9 cellular contexts compared by ENCODE assay signal in the genomic region with DNA sequence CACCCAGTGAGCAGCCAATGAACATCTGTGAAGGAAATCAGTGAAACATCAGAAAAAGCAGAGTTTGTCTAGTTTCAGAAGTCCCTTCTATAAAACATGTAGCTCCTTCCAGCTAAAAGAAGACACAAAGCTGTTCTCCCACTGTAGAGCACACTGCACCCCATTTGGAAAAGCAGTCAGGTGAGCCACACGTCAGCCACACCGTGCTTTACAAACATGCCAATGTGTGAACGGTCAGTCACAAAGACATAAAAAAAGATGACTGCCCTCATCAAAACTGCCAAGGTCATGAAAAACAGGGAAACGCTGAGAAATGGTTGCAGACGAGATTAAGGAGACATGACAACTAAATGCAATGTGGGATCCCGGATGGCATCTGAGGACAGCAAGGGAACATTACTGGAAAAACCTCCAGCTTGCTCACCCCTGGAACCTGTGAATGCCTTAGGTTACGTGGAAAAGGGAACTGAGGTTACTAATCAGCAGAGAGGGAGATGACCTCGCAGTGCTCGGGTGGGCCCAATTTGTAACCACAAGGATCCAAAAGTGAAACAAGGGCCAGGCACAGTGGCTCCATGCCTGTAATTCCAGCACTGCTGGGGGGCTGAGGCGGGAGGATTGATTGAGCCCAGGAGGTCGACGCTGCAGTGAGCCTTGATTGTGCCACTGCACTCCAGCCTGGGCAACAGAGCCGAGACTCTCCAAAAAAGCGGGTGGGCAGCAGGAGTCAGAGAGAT. TPM values are rescaled to one million over a fixed set of nuclear protein-coding genes. Genes with fewer than 3 reads are reported as not detected.
DNase-seq lines count a peak whose midpoint lies in the region; ATAC-seq and TF ChIP-seq lines count a peak whose summit lies in the region.
"Had no signal": no experiment of that assay in that cellular context is flagged by ENCODE, and none has a peak within 500 bp of the region (broad histone marks: within the 10 kb centered on the region; RNA-seq: fewer than 3 reads in every experiment).

No MANE protein-coding gene starts in this region.

- H4K20me1 ChIP-seq in GM23338 (replicated peaks; ENCODE audit: insufficient read depth), result peaks cover 100% of the 10 kb centered on the region

- H3K36me3 ChIP-seq in GM23338 (ENCODE audit: insufficient read depth), result peaks cover 6% of the 10 kb centered on the region; the same call in 1 of the 2 replicates
- H3K36me3 ChIP-seq in psoas muscle (ENCODE audit: insufficient read depth in 1 of 2, low read depth in 1 of 2), result no peaks in the 10 kb centered on the region

- H3K9me2 ChIP-seq in GM23338 (ENCODE audit: insufficient read depth), result no peaks in the 10 kb centered on the region

- POLR2A ChIA-PET in RWPE1 (lab: Yijun Ruan, JAX; ENCODE audit: low non-redundant PET), result no interaction called here
- POLR2A ChIA-PET in GM10248 (lab: Yijun Ruan, JAX), result interaction anchor here (0.9 to 1.2 kb wide), 2 partner anchors 8 to 10 kb away, joined by 3 to 4 read pairs; no protein-coding TSS in a partner anchor

- peaks cover 74% of the 10 kb centered on the region for H3K4me1 Mint-ChIP-seq in GM23338

- TF ChIP-seq CTCF in GM23338 (conservative IDR thresholded peaks at IDR 0.05; ENCODE audit: low read depth in 2 of 2) (no peak), RWPE1 (conservative IDR thresholded peaks at IDR 0.05; ENCODE audit: low read depth) (no peak), psoas muscle (IDR thresholded peaks at IDR 0.05) (no peak), GM10248 (IDR thresholded peaks at IDR 0.05; ENCODE audit: control extremely low read depth, extremely low read depth, low read depth, missing control alignments) (no peak)

- H3K4me2 ChIP-seq in GM23338, result 0 out of 2 replicates have a peak overlapping the region, but pooled peaks have one; percentile 27

- ATAC-seq in GM23338, result peak; percentile 18
- peak in 2 of 4 donors; percentile 34 to 39 for ATAC-seq in psoas muscle
- no peak for ATAC-seq in HG03460 (IDR thresholded peaks at IDR 0.05; ENCODE audit: unreplicated experiment)

- H3K27me3 ChIP-seq in GM23338 (ENCODE audit: insufficient read depth), result no peaks in the 10 kb centered on the region
- no peaks in the 10 kb centered on the region for H3K27me3 ChIP-seq in psoas muscle (ENCODE audit: insufficient read depth in 3 of 3, low read length in 2 of 3)

- no peaks in the 10 kb centered on the region for H3K9me3 Mint-ChIP-seq in GM23338

- no peak overlapping the region for H2AFZ ChIP-seq in GM23338

- 35 to 49% (median 40%) methylated on average over 14 of the region's 14 CpGs for WGBS in psoas muscle, 3 donors

- H3K79me2 ChIP-seq in GM23338 (replicated peaks; ENCODE audit: insufficient read depth), result peaks cover 100% of the 10 kb centered on the region

- H3K27ac Mint-ChIP-seq in GM23338, result peak overlapping the region; percentile 59

- peaks cover 18% of the 10 kb centered on the region for H3K36me3 Mint-ChIP-seq in GM23338 (ENCODE audit: low read depth)

- H3K4me1 ChIP-seq in GM23338 (ENCODE audit: insufficient read depth), result peaks cover 76% of the 10 kb centered on the region
- H3K4me1 ChIP-seq in psoas muscle, result peaks cover 87% of the 10 kb centered on the region

- CTCF ChIA-PET in RWPE1 (lab: Yijun Ruan, JAX), result no interaction called here
- CTCF ChIA-PET in GM10248 (lab: Yijun Ruan, JAX), result interaction anchor here (1.0 to 1.2 kb wide), 2 partner anchors 13 to 153 kb away, joined by 3 read pairs; no protein-coding TSS in a partner anchor

- no peak overlapping the region for H3K4me3 ChIP-seq in GM23338
- H3K4me3 ChIP-seq in psoas muscle, result no peak overlapping the region

- no peak overlapping the region for H3K4me3 Mint-ChIP-seq in GM23338

- DNase-seq in GM23338 (ENCODE audit: low spot score) (no peak), RWPE1 (ENCODE audit: low spot score) (no peak), epidermal melanocyte (ENCODE audit: insufficient read length, low spot score) (peak; percentile 3), psoas muscle (peak in 1 of 2 donors; percentile 28), DMS79 (lab: John Stamatoyannopoulos, UW) (no peak), GM10248 (ENCODE audit: extremely low spot score) (no peak)
- DNase-seq: NCI-H748 treated with DMSO at 0.1 percent for 48 hours had no signal

- H3K9me3 ChIP-seq in psoas muscle, result no peaks in the 10 kb centered on the region

- H3K27me3 Mint-ChIP-seq in GM23338 (ENCODE audit: insufficient read depth, low read depth, poor library complexity), result peaks cover 12% of the 10 kb centered on the region

- peaks cover 12% of the 10 kb centered on the region; the same call in 1 of the 2 replicates for H3F3A ChIP-seq in GM23338 (replicated peaks; ENCODE audit: low read depth)

- intact Hi-C loops in psoas muscle (cut with DNase I), result loop anchor here (5.0 to 10.0 kb wide), 2 partner anchors 35 to 127 kb away; no protein-coding TSS in a partner anchor

- H3K27ac ChIP-seq in GM23338 (ENCODE audit: low read depth) (peak overlapping the region; percentile 72), RWPE1 (peak overlapping the region; percentile 69), psoas muscle (peak overlapping the region; percentile 64)
- H3K27ac ChIP-seq: VCaP had no signal

TF ChIP-seq in GM23338, 12 proteins besides CTCF, POLR2A, EP300 and RAD21 (continues in another document):
- TF ChIP-seq EZH2 (IDR thresholded peaks at IDR 0.05; ENCODE audit: low read depth, unreplicated experiment), result no peak
- no peak for TF ChIP-seq ZNF331 (CRISPR knock-in tag; IDR thresholded peaks at IDR 0.05; ENCODE audit: low read depth)
- TF ChIP-seq, protein P1, sequence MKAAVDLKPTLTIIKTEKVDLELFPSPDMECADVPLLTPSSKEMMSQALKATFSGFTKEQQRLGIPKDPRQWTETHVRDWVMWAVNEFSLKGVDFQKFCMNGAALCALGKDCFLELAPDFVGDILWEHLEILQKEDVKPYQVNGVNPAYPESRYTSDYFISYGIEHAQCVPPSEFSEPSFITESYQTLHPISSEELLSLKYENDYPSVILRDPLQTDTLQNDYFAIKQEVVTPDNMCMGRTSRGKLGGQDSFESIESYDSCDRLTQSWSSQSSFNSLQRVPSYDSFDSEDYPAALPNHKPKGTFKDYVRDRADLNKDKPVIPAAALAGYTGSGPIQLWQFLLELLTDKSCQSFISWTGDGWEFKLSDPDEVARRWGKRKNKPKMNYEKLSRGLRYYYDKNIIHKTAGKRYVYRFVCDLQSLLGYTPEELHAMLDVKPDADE (IDR thresholded peaks at IDR 0.05), result no peak
- no peak for TF ChIP-seq STAT1 (IDR thresholded peaks at IDR 0.05; ENCODE audit: unreplicated experiment)
- TF ChIP-seq JUNB (IDR thresholded peaks at IDR 0.05; ENCODE audit: unreplicated experiment), result no peak
- no peak for TF ChIP-seq POLR2AphosphoS5 (IDR thresholded peaks at IDR 0.05; ENCODE audit: low read depth)
- no peak for TF ChIP-seq EZH2phosphoT487 (IDR thresholded peaks at IDR 0.05; ENCODE audit: unreplicated experiment)
- TF ChIP-seq ZNF114 (CRISPR knock-in tag; IDR thresholded peaks at IDR 0.05), result no peak
- TF ChIP-seq REST (IDR thresholded peaks at IDR 0.05; ENCODE audit: unreplicated experiment), result no peak
- no peak for TF ChIP-seq NANOG (IDR thresholded peaks at IDR 0.05; ENCODE audit: borderline replicate concordance)
- TF ChIP-seq CREB1 (CRISPR knock-in tag; IDR thresholded peaks at IDR 0.05; ENCODE audit: low read depth), result no peak

RNA-seq across cellular contexts. Expression of gene ANKRD11, which starts 8.1 kb away (rescaled TPM):
- total RNA-seq in GM23338 (2014; rRNA removed; shearing (Covaris generic)), result 114 and 159 TPM in 2 replicates
- polyA plus RNA-seq in GM23338 (2016; fragmentation: Nextera tagmentation; extraction: Ambion mirVana) (130 and 140 TPM in 2 replicates), psoas muscle (10 to 100 TPM; 22.3 to 57.9 (median 43.3) TPM)
- total RNA-seq in psoas muscle, result 10 to 100 TPM; 52.3 to 72.8 (median 63.8) TPM

RNA-seq across cellular contexts. Expression of gene SPG7, which starts 25.9 kb away (rescaled TPM):
- 267 and 326 TPM in 2 replicates for total RNA-seq in GM23338 (2014; rRNA removed; shearing (Covaris generic))
- polyA plus RNA-seq in GM23338 (2016; fragmentation: Nextera tagmentation; extraction: Ambion mirVana) (69.4 and 77.1 TPM in 2 replicates), psoas muscle (10 to 100 TPM; 57.5 to 95.3 (median 79.3) TPM)
- 10 to 100 TPM; 66.8 to 92.3 (median 87.3) TPM for total RNA-seq in psoas muscle
